8 cellular contexts compared by ENCODE assay signal in the genomic region with DNA sequence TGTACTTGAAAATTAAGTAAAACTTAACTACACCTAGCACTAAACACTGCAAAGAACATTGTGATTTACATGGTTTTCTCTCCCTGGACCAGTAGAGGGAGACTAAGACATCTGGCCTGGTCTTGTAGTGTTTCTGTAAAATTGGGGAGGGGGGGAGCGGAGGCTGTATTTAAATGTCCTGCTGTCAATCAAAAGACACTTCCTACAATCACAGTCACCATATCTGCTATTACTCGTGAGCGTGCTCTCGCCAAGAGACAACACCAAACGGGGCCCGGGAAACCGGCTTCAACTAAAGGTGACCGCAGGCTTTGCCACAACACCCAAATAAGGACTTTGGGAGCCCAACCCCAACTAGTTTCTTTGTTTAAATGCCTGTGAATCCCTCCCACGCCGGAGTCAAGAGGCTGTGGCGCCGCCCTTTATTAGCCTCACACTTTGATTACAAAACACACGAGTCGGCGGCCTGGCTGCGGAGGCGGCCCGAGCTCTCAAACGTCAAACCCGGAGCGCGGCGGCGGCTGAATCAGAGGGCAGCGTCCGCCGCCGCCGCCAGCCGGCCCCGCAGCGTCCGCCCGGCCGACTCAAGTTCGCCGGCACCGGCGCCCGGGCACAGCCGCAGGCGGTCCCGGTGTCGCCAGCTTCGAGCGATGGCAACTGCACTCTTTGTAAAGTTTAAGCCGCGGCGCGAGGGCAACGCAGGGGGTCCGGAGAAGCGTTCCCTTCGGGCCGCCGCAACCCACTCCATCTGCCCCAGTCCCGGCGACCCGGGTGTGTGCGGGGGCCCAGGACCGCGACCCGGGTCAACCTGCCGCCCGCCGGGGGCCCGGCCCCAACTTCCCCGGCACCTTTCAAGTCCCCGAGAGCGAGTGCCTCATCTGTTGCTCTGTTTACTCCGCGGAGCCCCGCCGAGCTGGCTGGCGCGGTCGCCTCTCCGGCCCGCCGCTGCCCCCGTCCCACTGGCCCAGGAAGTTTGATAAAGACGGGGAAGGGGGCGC. TPM values are rescaled to one million over a fixed set of nuclear protein-coding genes. Genes with fewer than 3 reads are reported as not detected.
DNase-seq lines count a peak whose midpoint lies in the region; ATAC-seq and TF ChIP-seq lines count a peak whose summit lies in the region.

No MANE protein-coding gene starts in this region.

- ATAC-seq in GM18867 (IDR thresholded peaks at IDR 0.05; ENCODE audit: unreplicated experiment) (peak; percentile 49), HG03139 (IDR thresholded peaks at IDR 0.05; ENCODE audit: unreplicated experiment) (peak; percentile 38)

- H3K27me3 ChIP-seq in WERI-Rb-1 (ENCODE audit: insufficient read depth, low read depth, severe bottlenecking) (no peaks in the 10 kb centered on the region), mammary epithelial cell (ENCODE audit: insufficient read depth, low read length) (no peaks in the 10 kb centered on the region)

- 0% methylated on average over 17 of the region's 83 CpGs for WGBS in mammary epithelial cell (ENCODE audit: low coverage, missing lambda C conversion rate)

- H3K4me2 ChIP-seq in mammary epithelial cell (ENCODE audit: insufficient read depth, low read depth, low read length): peak overlapping the region; percentile 96

- H3K27ac ChIP-seq in WERI-Rb-1 (no peak overlapping the region), mammary epithelial cell (ENCODE audit: insufficient read depth, low read depth, low read length) (peak overlapping the region; percentile 74), skin epidermis (peak overlapping the region; percentile 91 to 100 (median 99))

- intact Hi-C loops in mammary epithelial cell (cut with micrococcal nuclease): loop anchor here (1.0 to 10.0 kb wide), 7 partner anchors 57 to 811 kb away; a partner anchor contains a TSS

- TF ChIP-seq CTCF in WERI-Rb-1 (IDR thresholded peaks at IDR 0.05; ENCODE audit: low read depth, low read length): peak; percentile 65
- peak; percentile 70 to 90 for TF ChIP-seq CTCF in mammary epithelial cell (conservative IDR thresholded peaks at IDR 0.05 in 1 of 2, IDR thresholded peaks at IDR 0.05 in 1 of 2; ENCODE audit: extremely low read depth in 1 of 2, insufficient read depth in 1 of 2, low read depth in 1 of 2, low read length in 2 of 2)

- dilution Hi-C loops in mammary epithelial cell (cut with HindIII; ENCODE audit: low sequenced_read_pairs): no loop called here

- CTCF ChIA-PET in mammary epithelial cell (lab: Charles Lee; ENCODE audit: low non-redundant PET): interaction anchor here (0.6 kb wide), 2 partner anchors 122 to 1800 kb away, joined by 3 to 4 read pairs; no protein-coding TSS in a partner anchor

- peak overlapping the region; percentile 73 for H3K9ac ChIP-seq in mammary epithelial cell (ENCODE audit: insufficient read depth, low read length)

- peaks cover 9% of the 10 kb centered on the region for H3K4me1 ChIP-seq in mammary epithelial cell (ENCODE audit: insufficient read depth, low read length)

- H3K4me3 ChIP-seq in WERI-Rb-1 (ENCODE audit: low read depth, low read length) (peak overlapping the region; percentile 56), mammary epithelial cell (replicated peaks in 1 of 3; ENCODE audit: insufficient read depth in 1 of 3, low read depth in 2 of 3, low read length in 3 of 3) (peak overlapping the region; percentile 77 to 86 (median 77)), skin epidermis (peak overlapping the region; percentile 55 to 99 (median 85))

- H3K36me3 ChIP-seq in WERI-Rb-1 (no peaks in the 10 kb centered on the region), mammary epithelial cell (ENCODE audit: insufficient read depth, low read length) (no peaks in the 10 kb centered on the region)

- H3K9me3 ChIP-seq in WERI-Rb-1 (ENCODE audit: severe bottlenecking) (peaks cover 3% of the 10 kb centered on the region), mammary epithelial cell (replicated peaks; ENCODE audit: insufficient read depth, low read length) (no peaks in the 10 kb centered on the region)

- peak overlapping the region; percentile 99 for H2AFZ ChIP-seq in mammary epithelial cell (ENCODE audit: low read depth, low read length)

- BruUV-seq in mammary epithelial cell (replicated peaks; lab: Mats Ljungman, UMichigan): TSS peak; percentile 85

- DNase-seq in ACHN (peak; percentile 97), NCI-H2196 treated with DMSO at 0.1 percent for 48 hours (lab: John Stamatoyannopoulos, UW; ENCODE audit: unreplicated experiment) (peak; percentile 99), WERI-Rb-1 (peak; percentile 74), mammary epithelial cell (peak; percentile 97), iPS-NIHi11 (ENCODE audit: low spot score) (peak; percentile 77)

- H4K20me1 ChIP-seq in mammary epithelial cell (ENCODE audit: insufficient read depth, low read length): no peaks in the 10 kb centered on the region

- H3K79me2 ChIP-seq in mammary epithelial cell (ENCODE audit: insufficient read depth, low read length): peaks cover 27% of the 10 kb centered on the region

- in situ Hi-C loops in ACHN (cut with HindIII; ENCODE audit: low pct_ligation_motif_present, low pct_unique_long_range_greater_than_20kb, low sequenced_read_pairs): no loop called here
- in situ Hi-C loops in mammary epithelial cell (cut with MboI; ENCODE audit: low sequenced_read_pairs in 2 of 2): loop anchor here in 1 of 2 donors (25.0 kb wide), 1 partner anchor 137 kb away; no protein-coding TSS in a partner anchor

RNA-seq across cellular contexts. Expression of a gene that starts 1.3 kb away (rescaled TPM):
- 10 to 100 TPM; 10.0 to 11.8 TPM for total RNA-seq in mammary epithelial cell
- polyA plus RNA-seq in mammary epithelial cell: 2.1 TPM
- 1.4 TPM for polyA minus RNA-seq in mammary epithelial cell
